In genomic region chr3:35908366-35909232, GRCh38 we compare ENCODE assay signal across 8 cellular contexts.
DNase-seq lines count a peak whose midpoint lies in the region; ATAC-seq and TF ChIP-seq lines count a peak whose summit lies in the region.

No MANE protein-coding gene starts in this region.

- CTCF ChIA-PET in CD8-positive, alpha-beta T cell (lab: Charles Lee): interaction anchor here (0.8 to 2.2 kb wide), 3 partner anchors 10 to 1928 kb away, joined by 3 to 10 read pairs (median 3); no protein-coding TSS in a partner anchor

- no peak overlapping the region for H3K27ac ChIP-seq in CD8-positive, alpha-beta T cell (ENCODE audit: low read depth, low read length)

- H3K9me3 ChIP-seq in CD8-positive, alpha-beta T cell (ENCODE audit: low read length): no peaks in the 10 kb centered on the region

- no peaks in the 10 kb centered on the region for H3K27me3 Mint-ChIP-seq in CD8-positive, alpha-beta T cell (ENCODE audit: low read depth)
- H3K27me3 Mint-ChIP-seq in stimulated activated memory B cell treated with anti-CD40 and anti-IgM and Interleukin-4, amounts not matched to agents 10 μg/mL and 1 μg/mL and 100 μg/mL, for 72 hours: no peaks in the 10 kb centered on the region

- H3K4me1 Mint-ChIP-seq in CD8-positive, alpha-beta T cell (ENCODE audit: low read depth): no peaks in the 10 kb centered on the region
- no peaks in the 10 kb centered on the region for H3K4me1 Mint-ChIP-seq in stimulated activated memory B cell treated with anti-CD40 and anti-IgM and Interleukin-4, amounts not matched to agents 10 μg/mL and 1 μg/mL and 100 μg/mL, for 72 hours

- H3K36me3 ChIP-seq in CD8-positive, alpha-beta T cell (ENCODE audit: insufficient read depth, low read length): no peaks in the 10 kb centered on the region

- intact Hi-C loops in CD8-positive, alpha-beta T cell (cut with DNase I, micrococcal nuclease): no loop called here

- no peaks in the 10 kb centered on the region for H3K27me3 ChIP-seq in CD8-positive, alpha-beta T cell (ENCODE audit: insufficient read depth, low read length)

- no peak for ATAC-seq in CD8-positive, alpha-beta T cell
- peak; percentile 78 for ATAC-seq in GM19043 (IDR thresholded peaks at IDR 0.05; ENCODE audit: low read depth, unreplicated experiment)
- peak; percentile 81 for ATAC-seq in HG03378 (IDR thresholded peaks at IDR 0.05; ENCODE audit: unreplicated experiment)
- ATAC-seq in stimulated activated memory B cell treated with anti-CD40 and anti-IgM and Interleukin-4, amounts not matched to agents 10 μg/mL and 1 μg/mL and 100 μg/mL, for 72 hours: no peak

- H3K4me3 ChIP-seq in CD8-positive, alpha-beta T cell (ENCODE audit: low read depth, low read length): no peak overlapping the region
- no peak overlapping the region for H3K4me3 ChIP-seq in fibroblast of villous mesenchyme (ENCODE audit: low read depth, low read length)

- peak in 6 of 7 experiments; percentile 4 to 50 (median 28) for DNase-seq in CD8-positive, alpha-beta T cell
- DNase-seq in NCI-H748 (lab: John Stamatoyannopoulos, UW; ENCODE audit: unreplicated experiment) (peak; percentile 54), fibroblast of villous mesenchyme (ENCODE audit: low read depth) (peak; percentile 62), nucleus accumbens (lab: John Stamatoyannopoulos, UW) (peak in 52 of 56 donors; percentile 1 to 92 (median 61))
- DNase-seq in activated CD8-positive, alpha-beta memory T cell treated with anti-CD3 and anti-CD28 coated beads, Interleukin-2, amount 50 U/mL, for 48 hours: peak; percentile 69

- POLR2A ChIA-PET in CD8-positive, alpha-beta T cell (lab: Charles Lee): no interaction called here

- peak; percentile 55 for TF ChIP-seq CTCF in CD8-positive, alpha-beta T cell (IDR thresholded peaks at IDR 0.05)
- peak; percentile 60 for TF ChIP-seq CTCF in fibroblast of villous mesenchyme (IDR thresholded peaks at IDR 0.05; ENCODE audit: insufficient read depth, low read depth, low read length)

- no peak overlapping the region for H3K4me3 Mint-ChIP-seq in CD8-positive, alpha-beta T cell
- no peak overlapping the region for H3K4me3 Mint-ChIP-seq in stimulated activated memory B cell treated with anti-CD40 and anti-IgM and Interleukin-4, amounts not matched to agents 10 μg/mL and 1 μg/mL and 100 μg/mL, for 72 hours

- no peaks in the 10 kb centered on the region for H3K9me3 Mint-ChIP-seq in CD8-positive, alpha-beta T cell
- H3K9me3 Mint-ChIP-seq in stimulated activated memory B cell treated with anti-CD40 and anti-IgM and Interleukin-4, amounts not matched to agents 10 μg/mL and 1 μg/mL and 100 μg/mL, for 72 hours: no peaks in the 10 kb centered on the region

- H3K27ac Mint-ChIP-seq in CD8-positive, alpha-beta T cell: no peak overlapping the region
- H3K27ac Mint-ChIP-seq in stimulated activated memory B cell treated with anti-CD40 and anti-IgM and Interleukin-4, amounts not matched to agents 10 μg/mL and 1 μg/mL and 100 μg/mL, for 72 hours: no peak overlapping the region

- H3K36me3 Mint-ChIP-seq in CD8-positive, alpha-beta T cell: no peaks in the 10 kb centered on the region
- H3K36me3 Mint-ChIP-seq in stimulated activated memory B cell treated with anti-CD40 and anti-IgM and Interleukin-4, amounts not matched to agents 10 μg/mL and 1 μg/mL and 100 μg/mL, for 72 hours: no peaks in the 10 kb centered on the region

- H3K4me1 ChIP-seq in CD8-positive, alpha-beta T cell (ENCODE audit: insufficient read depth, low read length): no peaks in the 10 kb centered on the region

Comparison
In these comparisons a context has a peak if more than half of its experiments do, and no peak if none do; other contexts are left out.
1. ATAC-seq: peak in GM19043 (single experiment) and HG03378 (single experiment); none in CD8-positive, alpha-beta T cell (single experiment) and stimulated activated memory B cell treated with anti-CD40 and anti-IgM and Interleukin-4, amounts not matched to agents 10 μg/mL and 1 μg/mL and 100 μg/mL, for 72 hours (single experiment).
2. Peak in every context shown above with its lines, with median percentiles within 50 percentile points of each other: DNase-seq.